1 cellular context compared by ENCODE assay signal in the genomic region with DNA sequence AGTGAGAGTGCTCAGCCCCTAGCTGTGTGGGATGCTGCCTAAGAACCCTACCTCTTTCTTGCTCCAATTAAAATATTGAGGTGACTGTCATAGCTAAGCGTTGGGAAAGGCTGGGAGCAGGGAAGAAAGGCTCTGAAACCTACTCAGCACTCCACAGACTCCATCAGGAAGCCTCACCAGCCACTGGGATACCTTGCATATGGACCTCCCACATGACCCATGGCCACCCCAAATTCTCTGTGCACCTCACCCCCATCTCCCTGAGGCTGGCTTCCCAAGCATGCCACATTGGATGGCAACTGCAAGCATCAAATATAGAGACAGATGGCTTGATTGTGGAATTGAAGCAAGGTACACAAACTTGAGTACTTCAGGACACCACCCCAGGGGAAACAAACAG.
TF ChIP-seq lines count a peak whose summit lies in the region.

No MANE protein-coding gene starts in this region.

TF ChIP-seq in HepG2, 621 proteins besides CTCF, POLR2A, EP300 and RAD21:
- TF ChIP-seq, protein P1, sequence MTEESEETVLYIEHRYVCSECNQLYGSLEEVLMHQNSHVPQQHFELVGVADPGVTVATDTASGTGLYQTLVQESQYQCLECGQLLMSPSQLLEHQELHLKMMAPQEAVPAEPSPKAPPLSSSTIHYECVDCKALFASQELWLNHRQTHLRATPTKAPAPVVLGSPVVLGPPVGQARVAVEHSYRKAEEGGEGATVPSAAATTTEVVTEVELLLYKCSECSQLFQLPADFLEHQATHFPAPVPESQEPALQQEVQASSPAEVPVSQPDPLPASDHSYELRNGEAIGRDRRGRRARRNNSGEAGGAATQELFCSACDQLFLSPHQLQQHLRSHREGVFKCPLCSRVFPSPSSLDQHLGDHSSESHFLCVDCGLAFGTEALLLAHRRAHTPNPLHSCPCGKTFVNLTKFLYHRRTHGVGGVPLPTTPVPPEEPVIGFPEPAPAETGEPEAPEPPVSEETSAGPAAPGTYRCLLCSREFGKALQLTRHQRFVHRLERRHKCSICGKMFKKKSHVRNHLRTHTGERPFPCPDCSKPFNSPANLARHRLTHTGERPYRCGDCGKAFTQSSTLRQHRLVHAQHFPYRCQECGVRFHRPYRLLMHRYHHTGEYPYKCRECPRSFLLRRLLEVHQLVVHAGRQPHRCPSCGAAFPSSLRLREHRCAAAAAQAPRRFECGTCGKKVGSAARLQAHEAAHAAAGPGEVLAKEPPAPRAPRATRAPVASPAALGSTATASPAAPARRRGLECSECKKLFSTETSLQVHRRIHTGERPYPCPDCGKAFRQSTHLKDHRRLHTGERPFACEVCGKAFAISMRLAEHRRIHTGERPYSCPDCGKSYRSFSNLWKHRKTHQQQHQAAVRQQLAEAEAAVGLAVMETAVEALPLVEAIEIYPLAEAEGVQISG (CRISPR knock-in tag; IDR thresholded peaks at IDR 0.05) = no peak
- TF ChIP-seq, protein P2, sequence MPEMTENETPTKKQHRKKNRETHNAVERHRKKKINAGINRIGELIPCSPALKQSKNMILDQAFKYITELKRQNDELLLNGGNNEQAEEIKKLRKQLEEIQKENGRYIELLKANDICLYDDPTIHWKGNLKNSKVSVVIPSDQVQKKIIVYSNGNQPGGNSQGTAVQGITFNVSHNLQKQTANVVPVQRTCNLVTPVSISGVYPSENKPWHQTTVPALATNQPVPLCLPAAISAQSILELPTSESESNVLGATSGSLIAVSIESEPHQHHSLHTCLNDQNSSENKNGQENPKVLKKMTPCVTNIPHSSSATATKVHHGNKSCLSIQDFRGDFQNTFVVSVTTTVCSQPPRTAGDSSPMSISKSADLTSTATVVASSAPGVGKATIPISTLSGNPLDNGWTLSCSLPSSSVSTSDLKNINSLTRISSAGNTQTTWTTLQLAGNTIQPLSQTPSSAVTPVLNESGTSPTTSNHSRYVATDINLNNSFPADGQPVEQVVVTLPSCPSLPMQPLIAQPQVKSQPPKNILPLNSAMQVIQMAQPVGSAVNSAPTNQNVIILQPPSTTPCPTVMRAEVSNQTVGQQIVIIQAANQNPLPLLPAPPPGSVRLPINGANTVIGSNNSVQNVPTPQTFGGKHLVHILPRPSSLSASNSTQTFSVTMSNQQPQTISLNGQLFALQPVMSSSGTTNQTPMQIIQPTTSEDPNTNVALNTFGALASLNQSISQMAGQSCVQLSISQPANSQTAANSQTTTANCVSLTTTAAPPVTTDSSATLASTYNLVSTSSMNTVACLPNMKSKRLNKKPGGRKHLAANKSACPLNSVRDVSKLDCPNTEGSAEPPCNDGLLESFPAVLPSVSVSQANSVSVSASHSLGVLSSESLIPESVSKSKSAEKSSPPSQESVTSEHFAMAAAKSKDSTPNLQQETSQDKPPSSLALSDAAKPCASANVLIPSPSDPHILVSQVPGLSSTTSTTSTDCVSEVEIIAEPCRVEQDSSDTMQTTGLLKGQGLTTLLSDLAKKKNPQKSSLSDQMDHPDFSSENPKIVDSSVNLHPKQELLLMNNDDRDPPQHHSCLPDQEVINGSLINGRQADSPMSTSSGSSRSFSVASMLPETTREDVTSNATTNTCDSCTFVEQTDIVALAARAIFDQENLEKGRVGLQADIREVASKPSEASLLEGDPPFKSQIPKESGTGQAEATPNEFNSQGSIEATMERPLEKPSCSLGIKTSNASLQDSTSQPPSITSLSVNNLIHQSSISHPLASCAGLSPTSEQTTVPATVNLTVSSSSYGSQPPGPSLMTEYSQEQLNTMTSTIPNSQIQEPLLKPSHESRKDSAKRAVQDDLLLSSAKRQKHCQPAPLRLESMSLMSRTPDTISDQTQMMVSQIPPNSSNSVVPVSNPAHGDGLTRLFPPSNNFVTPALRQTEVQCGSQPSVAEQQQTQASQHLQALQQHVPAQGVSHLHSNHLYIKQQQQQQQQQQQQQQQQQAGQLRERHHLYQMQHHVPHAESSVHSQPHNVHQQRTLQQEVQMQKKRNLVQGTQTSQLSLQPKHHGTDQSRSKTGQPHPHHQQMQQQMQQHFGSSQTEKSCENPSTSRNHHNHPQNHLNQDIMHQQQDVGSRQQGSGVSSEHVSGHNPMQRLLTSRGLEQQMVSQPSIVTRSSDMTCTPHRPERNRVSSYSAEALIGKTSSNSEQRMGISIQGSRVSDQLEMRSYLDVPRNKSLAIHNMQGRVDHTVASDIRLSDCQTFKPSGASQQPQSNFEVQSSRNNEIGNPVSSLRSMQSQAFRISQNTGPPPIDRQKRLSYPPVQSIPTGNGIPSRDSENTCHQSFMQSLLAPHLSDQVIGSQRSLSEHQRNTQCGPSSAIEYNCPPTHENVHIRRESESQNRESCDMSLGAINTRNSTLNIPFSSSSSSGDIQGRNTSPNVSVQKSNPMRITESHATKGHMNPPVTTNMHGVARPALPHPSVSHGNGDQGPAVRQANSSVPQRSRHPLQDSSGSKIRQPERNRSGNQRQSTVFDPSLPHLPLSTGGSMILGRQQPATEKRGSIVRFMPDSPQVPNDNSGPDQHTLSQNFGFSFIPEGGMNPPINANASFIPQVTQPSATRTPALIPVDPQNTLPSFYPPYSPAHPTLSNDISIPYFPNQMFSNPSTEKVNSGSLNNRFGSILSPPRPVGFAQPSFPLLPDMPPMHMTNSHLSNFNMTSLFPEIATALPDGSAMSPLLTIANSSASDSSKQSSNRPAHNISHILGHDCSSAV (CRISPR knock-in tag; IDR thresholded peaks at IDR 0.05; ENCODE audit: borderline replicate concordance) = no peak
- TF ChIP-seq RBM22 (optimal IDR thresholded peaks at IDR 0.05; ENCODE audit: low read length) = peak; percentile 59
- 0 out of 2 replicates have a peak, but pooled peaks have one; percentile 31 for TF ChIP-seq POLR2G (IDR thresholded peaks at IDR 0.05; ENCODE audit: low read depth, low read length)
